In the genomic region with DNA sequence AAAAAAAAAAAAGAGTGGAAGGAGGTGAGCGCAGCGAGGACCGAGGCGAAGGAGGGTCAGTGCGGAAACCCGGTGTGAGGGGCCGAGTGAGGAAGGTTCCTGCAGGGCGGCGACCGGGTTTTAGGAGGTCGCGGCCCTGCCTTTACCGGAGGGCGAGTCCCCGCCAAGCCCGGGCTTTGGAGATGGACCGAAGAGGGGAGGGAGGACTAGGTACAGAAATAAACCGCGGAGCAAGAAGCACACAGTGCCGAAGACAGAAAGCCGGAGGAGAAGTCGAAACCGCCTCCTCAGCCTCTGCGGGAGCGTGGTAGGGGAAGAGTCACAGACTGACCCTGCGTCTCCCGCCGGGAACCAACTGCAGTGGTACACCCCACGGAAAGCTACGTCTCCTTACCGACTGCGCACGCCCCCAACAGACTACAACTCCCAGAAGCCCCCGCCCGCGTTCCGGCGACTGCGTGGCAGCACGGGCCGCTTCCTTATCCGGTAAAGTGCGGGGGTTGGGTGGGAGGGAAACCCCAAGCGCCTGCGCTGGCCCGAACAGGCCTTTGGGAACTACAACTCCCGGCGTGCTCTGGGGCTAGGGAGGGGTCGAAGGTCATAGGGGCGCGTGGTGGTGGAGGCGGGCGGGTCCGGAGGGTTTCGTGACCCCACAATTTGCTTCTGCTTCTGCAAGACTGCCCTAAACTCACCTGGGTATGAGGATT, we compare ENCODE assay signal across 1 cellular context.
A peak's percentile ranks its signal among the peaks of the same experiment; 100 is the strongest.
TF ChIP-seq lines count a peak whose summit lies in the region.

NFXL1 (minus strand) TSS at position 365 of the 707 bp plus-strand sequence. CDS start 380 bp downstream, outside the sequence.

TF ChIP-seq in HepG2, 621 proteins besides CTCF, POLR2A, EP300 and RAD21 (continued from another document and continues in another):
- TF ChIP-seq, protein P1, sequence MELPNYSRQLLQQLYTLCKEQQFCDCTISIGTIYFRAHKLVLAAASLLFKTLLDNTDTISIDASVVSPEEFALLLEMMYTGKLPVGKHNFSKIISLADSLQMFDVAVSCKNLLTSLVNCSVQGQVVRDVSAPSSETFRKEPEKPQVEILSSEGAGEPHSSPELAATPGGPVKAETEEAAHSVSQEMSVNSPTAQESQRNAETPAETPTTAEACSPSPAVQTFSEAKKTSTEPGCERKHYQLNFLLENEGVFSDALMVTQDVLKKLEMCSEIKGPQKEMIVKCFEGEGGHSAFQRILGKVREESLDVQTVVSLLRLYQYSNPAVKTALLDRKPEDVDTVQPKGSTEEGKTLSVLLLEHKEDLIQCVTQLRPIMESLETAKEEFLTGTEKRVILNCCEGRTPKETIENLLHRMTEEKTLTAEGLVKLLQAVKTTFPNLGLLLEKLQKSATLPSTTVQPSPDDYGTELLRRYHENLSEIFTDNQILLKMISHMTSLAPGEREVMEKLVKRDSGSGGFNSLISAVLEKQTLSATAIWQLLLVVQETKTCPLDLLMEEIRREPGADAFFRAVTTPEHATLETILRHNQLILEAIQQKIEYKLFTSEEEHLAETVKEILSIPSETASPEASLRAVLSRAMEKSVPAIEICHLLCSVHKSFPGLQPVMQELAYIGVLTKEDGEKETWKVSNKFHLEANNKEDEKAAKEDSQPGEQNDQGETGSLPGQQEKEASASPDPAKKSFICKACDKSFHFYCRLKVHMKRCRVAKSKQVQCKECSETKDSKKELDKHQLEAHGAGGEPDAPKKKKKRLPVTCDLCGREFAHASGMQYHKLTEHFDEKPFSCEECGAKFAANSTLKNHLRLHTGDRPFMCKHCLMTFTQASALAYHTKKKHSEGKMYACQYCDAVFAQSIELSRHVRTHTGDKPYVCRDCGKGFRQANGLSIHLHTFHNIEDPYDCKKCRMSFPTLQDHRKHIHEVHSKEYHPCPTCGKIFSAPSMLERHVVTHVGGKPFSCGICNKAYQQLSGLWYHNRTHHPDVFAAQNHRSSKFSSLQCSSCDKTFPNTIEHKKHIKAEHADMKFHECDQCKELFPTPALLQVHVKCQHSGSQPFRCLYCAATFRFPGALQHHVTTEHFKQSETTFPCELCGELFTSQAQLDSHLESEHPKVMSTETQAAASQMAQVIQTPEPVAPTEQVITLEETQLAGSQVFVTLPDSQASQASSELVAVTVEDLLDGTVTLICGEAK (IDR thresholded peaks at IDR 0.05): 0 out of 2 replicates have a peak, but pooled peaks have one; percentile 23
- TF ChIP-seq, protein P1 (CRISPR knock-in tag; IDR thresholded peaks at IDR 0.05): no peak; the same call in 1 of the 2 replicates
- peak; percentile 55; the same call in 1 of the 2 replicates for TF ChIP-seq ZNF430 (CRISPR knock-in tag; IDR thresholded peaks at IDR 0.05)
- TF ChIP-seq ZC3H4 (CRISPR knock-in tag; IDR thresholded peaks at IDR 0.05; ENCODE audit: borderline replicate concordance): peak; percentile 83; the same call in 1 of the 2 replicates
- TF ChIP-seq HNF1B (CRISPR knock-in tag; IDR thresholded peaks at IDR 0.05): 0 out of 2 replicates have a peak, but pooled peaks have one; percentile 20
- no peak for TF ChIP-seq ZNF879 (CRISPR knock-in tag; IDR thresholded peaks at IDR 0.05)
- 0 out of 2 replicates have a peak, but pooled peaks have one; percentile 76 for TF ChIP-seq SETDB1 (CRISPR knock-in tag; IDR thresholded peaks at IDR 0.05; ENCODE audit: borderline replicate concordance)
- TF ChIP-seq SALL2 (CRISPR knock-in tag; IDR thresholded peaks at IDR 0.05): peak; percentile 33; the same call in 1 of the 2 replicates
- TF ChIP-seq, protein P2, sequence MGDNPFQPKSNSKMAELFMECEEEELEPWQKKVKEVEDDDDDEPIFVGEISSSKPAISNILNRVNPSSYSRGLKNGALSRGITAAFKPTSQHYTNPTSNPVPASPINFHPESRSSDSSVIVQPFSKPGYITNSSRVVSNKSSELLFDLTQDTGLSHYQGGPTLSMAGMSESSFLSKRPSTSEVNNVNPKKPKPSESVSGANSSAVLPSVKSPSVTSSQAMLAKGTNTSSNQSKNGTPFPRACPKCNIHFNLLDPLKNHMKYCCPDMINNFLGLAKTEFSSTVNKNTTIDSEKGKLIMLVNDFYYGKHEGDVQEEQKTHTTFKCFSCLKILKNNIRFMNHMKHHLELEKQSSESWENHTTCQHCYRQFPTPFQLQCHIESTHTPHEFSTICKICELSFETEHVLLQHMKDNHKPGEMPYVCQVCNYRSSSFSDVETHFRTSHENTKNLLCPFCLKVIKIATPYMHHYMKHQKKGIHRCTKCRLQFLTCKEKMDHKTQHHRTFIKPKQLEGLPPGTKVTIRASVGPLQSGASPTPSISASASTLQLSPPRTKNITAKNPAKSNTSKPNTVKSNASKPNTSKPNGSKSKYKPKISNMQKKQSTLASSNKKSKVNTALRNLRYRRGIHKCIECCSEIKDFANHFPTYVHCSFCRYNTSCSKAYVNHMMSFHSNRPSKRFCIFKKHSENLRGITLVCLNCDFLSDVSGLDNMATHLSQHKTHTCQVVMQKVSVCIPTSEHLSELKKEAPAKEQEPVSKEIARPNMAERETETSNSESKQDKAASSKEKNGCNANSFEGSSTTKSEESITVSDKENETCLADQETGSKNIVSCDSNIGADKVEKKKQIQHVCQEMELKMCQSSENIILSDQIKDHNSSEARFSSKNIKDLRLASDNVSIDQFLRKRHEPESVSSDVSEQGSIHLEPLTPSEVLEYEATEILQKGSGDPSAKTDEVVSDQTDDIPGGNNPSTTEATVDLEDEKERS (CRISPR knock-in tag; IDR thresholded peaks at IDR 0.05): 0 out of 2 replicates have a peak, but pooled peaks have one; percentile 63
- TF ChIP-seq ZNF383 (CRISPR knock-in tag; IDR thresholded peaks at IDR 0.05; ENCODE audit: borderline replicate concordance): no peak
- TF ChIP-seq ZNF788 (CRISPR knock-in tag; IDR thresholded peaks at IDR 0.05; ENCODE audit: borderline replicate concordance): peak; percentile 48; the same call in 1 of the 2 replicates
- TF ChIP-seq ZNF577 (CRISPR knock-in tag; IDR thresholded peaks at IDR 0.05; ENCODE audit: borderline replicate concordance, low read depth): no peak
- peak; percentile 88 for TF ChIP-seq SAP130 (CRISPR knock-in tag; IDR thresholded peaks at IDR 0.05; ENCODE audit: low read depth)
- TF ChIP-seq RBM22 (optimal IDR thresholded peaks at IDR 0.05; ENCODE audit: low read length): peak; percentile 53
- TF ChIP-seq ZKSCAN8 (CRISPR knock-in tag; IDR thresholded peaks at IDR 0.05; ENCODE audit: borderline replicate concordance): peak; percentile 29; the same call in 1 of the 2 replicates
- peak; percentile 76; the same call in 1 of the 2 replicates for TF ChIP-seq DMAP1 (CRISPR knock-in tag; IDR thresholded peaks at IDR 0.05)
- TF ChIP-seq MYNN (CRISPR knock-in tag; IDR thresholded peaks at IDR 0.05; ENCODE audit: low read depth): no peak
- TF ChIP-seq HDAC1 (CRISPR knock-in tag; IDR thresholded peaks at IDR 0.05): peak; percentile 63; the same call in 1 of the 2 replicates
- TF ChIP-seq ELF1 (CRISPR knock-in tag; IDR thresholded peaks at IDR 0.05): peak; percentile 92
- 0 out of 2 replicates have a peak, but pooled peaks have one; percentile 40 for TF ChIP-seq AHDC1 (CRISPR knock-in tag; IDR thresholded peaks at IDR 0.05; ENCODE audit: borderline replicate concordance)
- 0 out of 2 replicates have a peak, but pooled peaks have one; percentile 19 for TF ChIP-seq ZNF367 (CRISPR knock-in tag; IDR thresholded peaks at IDR 0.05; ENCODE audit: borderline replicate concordance)
- 0 out of 2 replicates have a peak, but pooled peaks have one; percentile 49 for TF ChIP-seq ZNF431 (CRISPR knock-in tag; IDR thresholded peaks at IDR 0.05; ENCODE audit: borderline replicate concordance, low read depth)
- peak; percentile 66 for TF ChIP-seq SUZ12 (IDR thresholded peaks at IDR 0.05; ENCODE audit: low read depth, low read length)
- peak; percentile 58; the same call in 1 of the 2 replicates for TF ChIP-seq ZNF335 (CRISPR knock-in tag; IDR thresholded peaks at IDR 0.05)
- TF ChIP-seq, protein P3, sequence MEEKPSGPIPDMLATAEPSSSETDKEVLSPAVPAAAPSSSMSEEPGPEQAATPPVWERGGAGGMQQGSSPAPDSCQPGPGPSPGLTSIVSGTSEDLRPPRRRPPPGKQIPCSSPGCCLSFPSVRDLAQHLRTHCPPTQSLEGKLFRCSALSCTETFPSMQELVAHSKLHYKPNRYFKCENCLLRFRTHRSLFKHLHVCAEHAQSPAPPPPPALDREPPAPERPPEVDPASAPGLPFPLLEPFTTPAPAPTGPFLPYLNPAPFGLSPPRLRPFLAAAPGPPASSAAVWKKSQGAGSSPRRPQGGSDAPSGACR (CRISPR knock-in tag; IDR thresholded peaks at IDR 0.05): no peak; the same call in 1 of the 2 replicates
